Comparison of ENCODE assay signal across 7 cellular contexts in the genomic region with DNA sequence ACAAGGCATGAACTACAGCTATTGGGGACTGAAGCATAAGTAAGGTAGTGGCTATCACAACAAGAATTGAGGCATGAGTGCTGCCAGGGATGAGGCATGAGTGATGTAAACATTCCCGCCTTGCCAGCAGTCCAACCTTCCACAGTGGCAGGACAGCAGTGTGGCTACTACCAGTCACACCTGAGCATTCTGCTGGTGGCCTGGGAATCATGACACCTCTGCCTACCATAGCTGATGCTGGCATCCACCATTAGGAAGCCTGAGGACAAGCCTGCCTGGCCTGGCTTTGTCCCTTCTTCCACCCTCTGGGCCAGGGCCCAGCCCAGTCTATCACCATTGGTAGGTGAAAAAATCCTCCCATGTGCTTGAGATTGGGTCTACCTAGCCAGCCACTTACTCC.
"Had no signal": no experiment of that assay in that cellular context is flagged by ENCODE, and none has a peak within 500 bp of the region (broad histone marks: within the 10 kb centered on the region; RNA-seq: fewer than 3 reads in every experiment).

No MANE protein-coding gene starts in this region.

- H3K27ac ChIP-seq: GM23248 had no signal

- H3K4me1 Mint-ChIP-seq: IgD-negative memory B cell had no signal

- H3K9ac ChIP-seq: GM23248 had no signal

- DNase-seq: GM23248, GOT3, HCEC 1CT, KBM-7 had no signal

- H2AFZ ChIP-seq: GM23248 had no signal

- H3K27me3 Mint-ChIP-seq: IgD-negative memory B cell had no signal

- FAIRE-seq: H54, HTR-8/SVneo had no signal

- H3K27ac Mint-ChIP-seq: IgD-negative memory B cell had no signal

- H3K4me3 ChIP-seq: GM23248 had no signal
